24 cellular contexts compared by ENCODE assay signal in the genomic region with DNA sequence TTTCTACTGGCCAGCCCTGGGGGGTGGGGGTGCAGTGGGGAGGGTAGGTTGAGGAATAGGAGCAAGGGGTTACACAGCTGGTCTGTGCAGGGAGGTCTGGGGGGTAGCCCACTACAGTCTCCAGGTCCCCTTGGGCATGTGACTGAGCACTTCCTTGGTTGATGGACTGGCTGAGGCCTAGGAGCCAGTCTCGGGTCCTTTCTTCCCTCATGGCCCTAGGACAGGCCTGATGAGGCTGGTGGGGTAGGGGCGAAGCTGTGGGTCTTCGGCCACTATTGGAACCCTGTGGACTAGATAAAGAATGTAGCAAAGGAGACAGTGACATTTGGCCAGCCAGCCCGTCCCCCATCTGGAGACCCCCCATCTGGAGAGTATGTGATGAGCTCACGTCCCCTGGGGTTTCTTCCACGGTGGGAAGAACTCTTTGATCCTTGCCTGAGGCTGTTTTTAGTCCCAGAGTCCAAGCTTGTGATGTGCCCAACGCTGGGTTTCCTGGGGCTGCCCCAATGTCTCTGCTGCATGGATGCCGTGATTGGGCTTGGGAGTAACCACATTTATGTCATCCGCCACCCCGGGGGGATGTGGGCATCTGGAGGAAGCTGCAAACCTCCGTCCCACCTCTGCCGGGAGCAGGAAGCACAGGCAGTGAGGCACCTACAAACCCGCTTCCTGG. TPM values are rescaled to one million over a fixed set of nuclear protein-coding genes. Genes with fewer than 3 reads are reported as not detected.
DNase-seq lines count a peak whose midpoint lies in the region; ATAC-seq and TF ChIP-seq lines count a peak whose summit lies in the region.
"Had no signal": no experiment of that assay in that cellular context is flagged by ENCODE, and none has a peak within 500 bp of the region (broad histone marks: within the 10 kb centered on the region; RNA-seq: fewer than 3 reads in every experiment).

No MANE protein-coding gene starts in this region.

- peaks cover 1% of the 10 kb centered on the region for H3K9me3 Mint-ChIP-seq in activated naive CD4-positive, alpha-beta T cell treated with anti-CD3 and anti-CD28 coated beads for 36 hours
- H3K9me3 Mint-ChIP-seq in activated CD4-positive, alpha-beta memory T cell treated with anti-CD3 and anti-CD28 coated beads, Interleukin-2, amount 10 ng/mL, durations not matched to agents 7 days and 5 days, result peaks cover 2% of the 10 kb centered on the region
- no peaks in the 10 kb centered on the region for H3K9me3 Mint-ChIP-seq in osteocyte (ENCODE audit: unreplicated experiment)
- H3K9me3 Mint-ChIP-seq: activated naive CD4-positive, alpha-beta T cell treated with anti-CD3 and anti-CD28 coated beads, Interleukin-2, amount 50 U/mL, for 24 hours; H9; mesothelial cell of epicardium; natural killer cell had no signal

- peaks cover 11% of the 10 kb centered on the region for H3K4me1 Mint-ChIP-seq in activated naive CD4-positive, alpha-beta T cell treated with anti-CD3 and anti-CD28 coated beads for 36 hours (ENCODE audit: low read depth)
- H3K4me1 Mint-ChIP-seq in activated CD4-positive, alpha-beta memory T cell treated with anti-CD3 and anti-CD28 coated beads, Interleukin-2, amount 10 ng/mL, durations not matched to agents 7 days and 5 days, result peaks cover 24% of the 10 kb centered on the region
- H3K4me1 Mint-ChIP-seq in osteocyte (ENCODE audit: unreplicated experiment), result peaks cover 25% of the 10 kb centered on the region
- H3K4me1 Mint-ChIP-seq: IgD-negative memory B cell had no signal

- H3K4me1 ChIP-seq in HEK293 (ENCODE audit: control insufficient read depth, insufficient read depth, low read length), result no peaks in the 10 kb centered on the region
- H3K4me1 ChIP-seq: foreskin keratinocyte, left lung, sigmoid colon, suprapubic skin had no signal

- DNase-seq in activated naive CD4-positive, alpha-beta T cell treated with anti-CD3 and anti-CD28 coated beads for 36 hours, result peak; percentile 52
- no peak for DNase-seq in activated naive CD4-positive, alpha-beta T cell treated with anti-CD3 and anti-CD28 coated beads, Interleukin-2, amount 50 U/mL, for 16 hours
- DNase-seq in activated CD4-positive, alpha-beta memory T cell treated with anti-CD3 and anti-CD28 coated beads, Interleukin-2, amount 10 ng/mL, durations not matched to agents 7 days and 5 days, result peak; percentile 45
- no peak for DNase-seq in osteocyte (ENCODE audit: extremely low spot score, unreplicated experiment)
- no peak for DNase-seq in foreskin fibroblast
- DNase-seq in HPDE6-E6E7 (ENCODE audit: extremely low spot score), result no peak
- DNase-seq: activated CD4-positive, alpha-beta T cell treated with anti-CD3 and anti-CD28 coated beads, Interleukin-2, amount 50 U/mL, for 1 hour; erythroblast; foreskin keratinocyte; hippocampal formation; left lung; MM.1S; natural killer cell; NCI-H1436 treated with DMSO at 0.1 percent for 48 hours; NCI-H510A treated with DMSO at 0.1 percent for 48 hours; sigmoid colon had no signal

- TF ChIP-seq CTCF in HEK293 (tag by site-specific recombination; IDR thresholded peaks at IDR 0.05) (no peak), osteocyte (IDR thresholded peaks at IDR 0.05) (no peak), foreskin fibroblast (IDR thresholded peaks at IDR 0.05; ENCODE audit: low read depth, low read length) (no peak)

- no peaks in the 10 kb centered on the region for H3K36me3 Mint-ChIP-seq in activated naive CD4-positive, alpha-beta T cell treated with anti-CD3 and anti-CD28 coated beads for 36 hours (ENCODE audit: low read depth)
- no peaks in the 10 kb centered on the region for H3K36me3 Mint-ChIP-seq in activated CD4-positive, alpha-beta memory T cell treated with anti-CD3 and anti-CD28 coated beads, Interleukin-2, amount 10 ng/mL, durations not matched to agents 7 days and 5 days (ENCODE audit: low read depth)
- H3K36me3 Mint-ChIP-seq in osteocyte (ENCODE audit: unreplicated experiment), result no peaks in the 10 kb centered on the region
- H3K36me3 Mint-ChIP-seq: activated naive CD4-positive, alpha-beta T cell treated with anti-CD3 and anti-CD28 coated beads, Interleukin-2, amount 50 U/mL, for 24 hours; CD14-positive monocyte; IgD-negative memory B cell; mesothelial cell of epicardium; natural killer cell had no signal

- no peaks in the 10 kb centered on the region for H3K36me3 ChIP-seq in HEK293 (ENCODE audit: control insufficient read depth in 2 of 2, insufficient read depth in 1 of 2, low read length in 2 of 2)
- H3K36me3 ChIP-seq: left lung, sigmoid colon, suprapubic skin had no signal

- intact Hi-C loops in activated naive CD4-positive, alpha-beta T cell treated with anti-CD3 and anti-CD28 coated beads for 36 hours (cut with micrococcal nuclease), result no loop called here

- H3K27ac Mint-ChIP-seq in activated naive CD4-positive, alpha-beta T cell treated with anti-CD3 and anti-CD28 coated beads for 36 hours, result no peak overlapping the region
- peak overlapping the region; percentile 52 for H3K27ac Mint-ChIP-seq in activated CD4-positive, alpha-beta memory T cell treated with anti-CD3 and anti-CD28 coated beads, Interleukin-2, amount 10 ng/mL, durations not matched to agents 7 days and 5 days
- H3K27ac Mint-ChIP-seq in osteocyte (ENCODE audit: unreplicated experiment), result peak overlapping the region; percentile 54
- H3K27ac Mint-ChIP-seq: activated naive CD4-positive, alpha-beta T cell treated with anti-CD3 and anti-CD28 coated beads, Interleukin-2, amount 50 U/mL, for 24 hours; CD14-positive monocyte; H9; mesothelial cell of epicardium; natural killer cell had no signal

- POLR2A ChIA-PET in HEK293 (lab: Yijun Ruan, JAX), result no interaction called here
- POLR2A ChIA-PET in activated CD4-positive, alpha-beta memory T cell treated with anti-CD3 and anti-CD28 coated beads, Interleukin-2, amount 10 ng/mL, durations not matched to agents 7 days and 5 days (lab: Charles Lee), result interaction anchor here (1.0 kb wide), 1 partner anchor 9 kb away, joined by 4 read pairs; no protein-coding TSS in a partner anchor

- ATAC-seq in HG03045 (IDR thresholded peaks at IDR 0.05; ENCODE audit: unreplicated experiment), result no peak
- ATAC-seq: foreskin keratinocyte, left lung, natural killer cell had no signal

- H3K27me3 Mint-ChIP-seq in activated naive CD4-positive, alpha-beta T cell treated with anti-CD3 and anti-CD28 coated beads for 36 hours (ENCODE audit: low read depth), result no peaks in the 10 kb centered on the region
- H3K27me3 Mint-ChIP-seq in activated CD4-positive, alpha-beta memory T cell treated with anti-CD3 and anti-CD28 coated beads, Interleukin-2, amount 10 ng/mL, durations not matched to agents 7 days and 5 days, result no peaks in the 10 kb centered on the region
- no peaks in the 10 kb centered on the region for H3K27me3 Mint-ChIP-seq in osteocyte (ENCODE audit: unreplicated experiment)
- H3K27me3 Mint-ChIP-seq: activated naive CD4-positive, alpha-beta T cell treated with anti-CD3 and anti-CD28 coated beads, Interleukin-2, amount 50 U/mL, for 24 hours had no signal

- H3K9me3 ChIP-seq in HEK293 (ENCODE audit: control insufficient read depth, insufficient read depth, low read depth, low read length), result no peaks in the 10 kb centered on the region
- H3K9me3 ChIP-seq: left lung, sigmoid colon, suprapubic skin had no signal

- H3K4me3 ChIP-seq in HEK293 (ENCODE audit: low read depth, low read length) (no peak overlapping the region), foreskin fibroblast (ENCODE audit: low read depth in 1 of 2, low read length in 2 of 2) (no peak overlapping the region)
- H3K4me3 ChIP-seq: left lung, sigmoid colon, suprapubic skin had no signal

- no peak overlapping the region for H3K27ac ChIP-seq in HEK293 (ENCODE audit: extremely low read depth, low read depth, low read length)
- H3K27ac ChIP-seq: foreskin keratinocyte, left lung, sigmoid colon, suprapubic skin had no signal

- no peak overlapping the region for H3K4me3 Mint-ChIP-seq in activated naive CD4-positive, alpha-beta T cell treated with anti-CD3 and anti-CD28 coated beads for 36 hours
- H3K4me3 Mint-ChIP-seq in activated CD4-positive, alpha-beta memory T cell treated with anti-CD3 and anti-CD28 coated beads, Interleukin-2, amount 10 ng/mL, durations not matched to agents 7 days and 5 days, result no peak overlapping the region
- H3K4me3 Mint-ChIP-seq in osteocyte (ENCODE audit: unreplicated experiment), result no peak overlapping the region
- H3K4me3 Mint-ChIP-seq: activated naive CD4-positive, alpha-beta T cell treated with anti-CD3 and anti-CD28 coated beads, Interleukin-2, amount 50 U/mL, for 24 hours; CD14-positive monocyte; H9; IgD-negative memory B cell; mesothelial cell of epicardium; natural killer cell had no signal

- CTCF ChIA-PET in activated naive CD4-positive, alpha-beta T cell treated with anti-CD3 and anti-CD28 coated beads for 36 hours (lab: Charles Lee), result interaction anchor here (1.2 to 2.3 kb wide), 3 partner anchors 22 to 135 kb away, joined by 3 to 8 read pairs (median 5); no protein-coding TSS in a partner anchor
- CTCF ChIA-PET in HEK293 (lab: Yijun Ruan, JAX), result interaction anchor here (1.1 to 1.6 kb wide), 2 partner anchors 66 to 135 kb away, joined by 4 to 6 read pairs; no protein-coding TSS in a partner anchor
- CTCF ChIA-PET in activated CD4-positive, alpha-beta memory T cell treated with anti-CD3 and anti-CD28 coated beads, Interleukin-2, amount 10 ng/mL, durations not matched to agents 7 days and 5 days (lab: Charles Lee), result no interaction called here

TF ChIP-seq in HEK293, 187 proteins besides CTCF, POLR2A, EP300 and RAD21:
- TF ChIP-seq GLI4 (tag by site-specific recombination; IDR thresholded peaks at IDR 0.05), result no peak
- TF ChIP-seq ZIC2 (tag by site-specific recombination; IDR thresholded peaks at IDR 0.05), result peak; percentile 89

RNA-seq across cellular contexts. Expression of gene FAM241B, which starts 20.7 kb away (rescaled TPM):
- 10 to 100 TPM; 11.1 to 12.3 TPM for total RNA-seq in activated naive CD4-positive, alpha-beta T cell treated with anti-CD3 and anti-CD28 coated beads for 36 hours
- total RNA-seq in activated CD4-positive, alpha-beta memory T cell treated with anti-CD3 and anti-CD28 coated beads, Interleukin-2, amount 10 ng/mL, durations not matched to agents 7 days and 5 days, result 1 to 10 TPM; 2.7 to 3.2 TPM
- total RNA-seq in osteocyte, result 3.4 TPM in 2 replicates

Comparison
In these comparisons a context has a peak if more than half of its experiments do, and no peak if none do; other contexts are left out.
1. DNase-seq: peak in activated naive CD4-positive, alpha-beta T cell treated with anti-CD3 and anti-CD28 coated beads for 36 hours (single experiment) and activated CD4-positive, alpha-beta memory T cell treated with anti-CD3 and anti-CD28 coated beads, Interleukin-2, amount 10 ng/mL, durations not matched to agents 7 days and 5 days (single experiment); none in activated naive CD4-positive, alpha-beta T cell treated with anti-CD3 and anti-CD28 coated beads, Interleukin-2, amount 50 U/mL, for 16 hours (single experiment), osteocyte (single experiment), foreskin fibroblast (0 of 2) and HPDE6-E6E7 (single experiment).